Comparison of ENCODE assay signal across 1 cellular context in the genomic region with DNA sequence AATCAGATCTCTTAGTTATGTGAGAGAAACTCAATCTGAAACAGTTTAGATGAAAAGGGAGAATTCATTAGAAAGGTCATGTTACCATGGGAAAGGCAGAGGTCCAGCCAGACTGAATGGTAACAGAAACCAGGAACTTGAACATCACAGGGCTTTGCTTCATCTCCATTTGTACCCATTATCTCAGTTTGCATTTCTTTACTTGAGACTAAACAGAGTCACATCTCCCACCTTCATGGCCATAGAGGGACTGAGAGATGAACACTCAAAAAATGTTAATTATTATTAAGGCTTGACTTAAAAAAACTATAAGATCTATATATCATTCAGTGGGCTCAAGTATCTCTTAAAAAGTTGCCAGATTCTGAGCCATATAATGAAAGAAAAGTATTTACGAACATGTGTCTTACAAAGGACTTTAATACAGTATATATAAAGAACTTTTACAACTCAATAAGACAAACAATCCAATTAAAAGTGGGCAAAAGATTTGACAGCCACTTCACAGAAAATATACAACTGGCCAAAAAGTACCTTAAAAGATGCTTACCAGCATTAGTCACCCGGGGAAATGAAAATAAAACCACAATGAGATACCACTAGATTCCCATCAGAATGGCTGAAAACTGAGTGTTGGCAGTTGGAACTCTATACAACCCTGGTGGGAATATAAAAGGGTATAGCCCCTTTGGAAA.
TF ChIP-seq lines count a peak whose summit lies in the region.

No MANE protein-coding gene starts in this region.

TF ChIP-seq in IMR-90, 13 proteins besides CTCF, POLR2A, EP300 and RAD21:
- TF ChIP-seq CHD1 (IDR thresholded peaks at IDR 0.05; ENCODE audit: low read depth, low read length) (no peak), MAFK (IDR thresholded peaks at IDR 0.05; ENCODE audit: low read depth, low read length) (peak; percentile 5; the same call in 1 of the 2 replicates)
